8 cellular contexts compared by ENCODE assay signal in the genomic region with DNA sequence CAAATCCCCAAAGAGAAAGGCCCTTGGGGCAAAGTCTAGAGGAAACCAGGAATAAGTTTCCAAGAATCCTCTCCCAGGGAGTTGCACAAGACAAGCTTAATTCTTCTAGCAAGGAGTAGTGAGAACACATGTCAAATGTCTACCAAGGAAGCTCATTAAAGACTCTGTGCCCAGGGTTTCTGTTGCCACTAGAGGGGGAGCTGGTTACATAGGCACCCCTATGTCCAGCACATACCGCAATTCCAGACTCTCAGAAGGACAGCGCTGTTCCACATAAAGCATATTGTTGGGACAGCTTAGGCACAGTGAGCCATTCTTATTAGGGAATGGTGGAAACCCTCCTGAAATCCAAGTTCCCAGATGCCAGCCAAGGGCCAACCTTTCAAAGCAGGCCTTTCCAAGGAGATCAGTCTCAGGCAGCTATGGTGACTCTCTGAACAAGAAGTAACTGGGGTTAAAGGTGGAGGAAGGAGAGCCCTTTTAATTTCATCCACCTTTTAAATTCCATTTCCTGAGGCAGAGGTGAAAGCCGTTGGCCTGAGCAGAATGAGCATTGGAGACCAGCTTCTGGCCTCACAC.
DNase-seq lines count a peak whose midpoint lies in the region; ATAC-seq and TF ChIP-seq lines count a peak whose summit lies in the region.

No MANE protein-coding gene starts in this region.

- H3K27ac ChIP-seq in right atrium auricular region (no peak overlapping the region), transverse colon (no peak overlapping the region)

- 57 to 63% methylated on average over 1 to 3 of the region's 3 CpGs for WGBS in transverse colon (ENCODE audit: low coverage in 1 of 2), 2 donors

- DNase-seq in AG08396 (ENCODE audit: low spot score) (peak; percentile 58), HS-27A (ENCODE audit: low read depth) (peak; percentile 43), right atrium auricular region (ENCODE audit: low spot score) (no peak), transverse colon (no peak), cerebellar nuclear complex (lab: John Stamatoyannopoulos, UW) (no peak)

- in situ Hi-C loops in transverse colon (cut with MboI; ENCODE audit: low pct_ligation_motif_present in 1 of 4, low pct_unique_long_range_greater_than_20kb in 1 of 4, low sequenced_read_pairs in 3 of 4), result no loop called here

- ATAC-seq in GM21423 (IDR thresholded peaks at IDR 0.05; ENCODE audit: unreplicated experiment) (no peak), GM21381 (IDR thresholded peaks at IDR 0.05; ENCODE audit: unreplicated experiment) (no peak)

- TF ChIP-seq CTCF in WI38 (IDR thresholded peaks at IDR 0.05; ENCODE audit: low read depth, low read length), result peak; percentile 45
- peak; percentile 19 to 75 for TF ChIP-seq CTCF in right atrium auricular region (IDR thresholded peaks at IDR 0.05)
- peak in 3 of 5 experiments; percentile 10 to 28 (median 17) for TF ChIP-seq CTCF in transverse colon (IDR thresholded peaks at IDR 0.05)

- TF ChIP-seq EP300 in transverse colon (IDR thresholded peaks at IDR 0.05; ENCODE audit: low read depth), result no peak

- H3K9me3 ChIP-seq in right atrium auricular region, result no peaks in the 10 kb centered on the region
- H3K9me3 ChIP-seq in transverse colon, result no peaks in the 10 kb centered on the region

- no peaks in the 10 kb centered on the region for H3K36me3 ChIP-seq in right atrium auricular region
- no peaks in the 10 kb centered on the region for H3K36me3 ChIP-seq in transverse colon

- intact Hi-C loops in transverse colon (cut with DNase I; ENCODE audit: low total_unique reads), result no loop called here

- no peaks in the 10 kb centered on the region for H3K4me1 ChIP-seq in right atrium auricular region
- H3K4me1 ChIP-seq in transverse colon, result no peaks in the 10 kb centered on the region

- TF ChIP-seq POLR2A in transverse colon (IDR thresholded peaks at IDR 0.05), result no peak

- H3K4me3 ChIP-seq in WI38 (ENCODE audit: low read depth, low read length) (no peak overlapping the region), right atrium auricular region (no peak overlapping the region), transverse colon (no peak overlapping the region)

- H3K27me3 ChIP-seq in right atrium auricular region (no peaks in the 10 kb centered on the region), transverse colon (no peaks in the 10 kb centered on the region)

Comparison
In these comparisons a context has a peak if more than half of its experiments do, and no peak if none do; other contexts are left out.
1. DNase-seq: peak in AG08396 (single experiment) and HS-27A (single experiment); none in right atrium auricular region (single experiment), transverse colon (single experiment) and cerebellar nuclear complex (0 of 2).
2. Peak in every context shown above with its lines, with median percentiles within 50 percentile points of each other: CTCF ChIP-seq.